1 cellular context compared by ENCODE assay signal in genomic region chr1:226121587-226122400, GRCh38.
TF ChIP-seq lines count a peak whose summit lies in the region.

No MANE protein-coding gene starts in this region.

TF ChIP-seq in HepG2, 621 proteins besides CTCF, POLR2A, EP300 and RAD21 (continued from another document and continues in another):
- TF ChIP-seq ZNF740 (CRISPR knock-in tag; IDR thresholded peaks at IDR 0.05): no peak
- TF ChIP-seq, protein P1, sequence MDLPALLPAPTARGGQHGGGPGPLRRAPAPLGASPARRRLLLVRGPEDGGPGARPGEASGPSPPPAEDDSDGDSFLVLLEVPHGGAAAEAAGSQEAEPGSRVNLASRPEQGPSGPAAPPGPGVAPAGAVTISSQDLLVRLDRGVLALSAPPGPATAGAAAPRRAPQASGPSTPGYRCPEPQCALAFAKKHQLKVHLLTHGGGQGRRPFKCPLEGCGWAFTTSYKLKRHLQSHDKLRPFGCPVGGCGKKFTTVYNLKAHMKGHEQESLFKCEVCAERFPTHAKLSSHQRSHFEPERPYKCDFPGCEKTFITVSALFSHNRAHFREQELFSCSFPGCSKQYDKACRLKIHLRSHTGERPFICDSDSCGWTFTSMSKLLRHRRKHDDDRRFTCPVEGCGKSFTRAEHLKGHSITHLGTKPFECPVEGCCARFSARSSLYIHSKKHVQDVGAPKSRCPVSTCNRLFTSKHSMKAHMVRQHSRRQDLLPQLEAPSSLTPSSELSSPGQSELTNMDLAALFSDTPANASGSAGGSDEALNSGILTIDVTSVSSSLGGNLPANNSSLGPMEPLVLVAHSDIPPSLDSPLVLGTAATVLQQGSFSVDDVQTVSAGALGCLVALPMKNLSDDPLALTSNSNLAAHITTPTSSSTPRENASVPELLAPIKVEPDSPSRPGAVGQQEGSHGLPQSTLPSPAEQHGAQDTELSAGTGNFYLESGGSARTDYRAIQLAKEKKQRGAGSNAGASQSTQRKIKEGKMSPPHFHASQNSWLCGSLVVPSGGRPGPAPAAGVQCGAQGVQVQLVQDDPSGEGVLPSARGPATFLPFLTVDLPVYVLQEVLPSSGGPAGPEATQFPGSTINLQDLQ (CRISPR knock-in tag; IDR thresholded peaks at IDR 0.05): no peak
- no peak for TF ChIP-seq ZNF256 (CRISPR knock-in tag; conservative IDR thresholded peaks at IDR 0.05)
- no peak for TF ChIP-seq CREM (IDR thresholded peaks at IDR 0.05)
- TF ChIP-seq CREM (CRISPR knock-in tag; IDR thresholded peaks at IDR 0.05): no peak
- TF ChIP-seq MTERF4 (CRISPR knock-in tag; IDR thresholded peaks at IDR 0.05): 0 out of 2 replicates have a peak, but pooled peaks have one; percentile 27
- TF ChIP-seq MXD4 (CRISPR knock-in tag; IDR thresholded peaks at IDR 0.05): 0 out of 2 replicates have a peak, but pooled peaks have one; percentile 18
- no peak for TF ChIP-seq KMT2A (CRISPR knock-in tag; IDR thresholded peaks at IDR 0.05)
- TF ChIP-seq PAXIP1 (CRISPR knock-in tag; conservative IDR thresholded peaks at IDR 0.05): no peak
- 0 out of 2 replicates have a peak, but pooled peaks have one; percentile 45 for TF ChIP-seq ZNF503 (CRISPR knock-in tag; IDR thresholded peaks at IDR 0.05)
- no peak for TF ChIP-seq ZNF724P (CRISPR knock-in tag; IDR thresholded peaks at IDR 0.05; ENCODE audit: borderline replicate concordance)
- no peak for TF ChIP-seq ZNF225 (CRISPR knock-in tag; IDR thresholded peaks at IDR 0.05)
- 0 out of 2 replicates have a peak, but pooled peaks have one; percentile 12 for TF ChIP-seq HOXA3 (CRISPR knock-in tag; IDR thresholded peaks at IDR 0.05)
- TF ChIP-seq ZNF75D (CRISPR knock-in tag; IDR thresholded peaks at IDR 0.05; ENCODE audit: borderline replicate concordance): no peak
- no peak for TF ChIP-seq RNF2 (conservative IDR thresholded peaks at IDR 0.05; ENCODE audit: low read depth)
- TF ChIP-seq CCDC6 (CRISPR knock-in tag; IDR thresholded peaks at IDR 0.05): peak; percentile 26
- no peak for TF ChIP-seq MTF2 (CRISPR knock-in tag; IDR thresholded peaks at IDR 0.05; ENCODE audit: borderline replicate concordance)
- TF ChIP-seq RBAK (CRISPR knock-in tag; IDR thresholded peaks at IDR 0.05): no peak
- TF ChIP-seq GMEB2 (CRISPR knock-in tag; IDR thresholded peaks at IDR 0.05; ENCODE audit: low read depth): no peak
- no peak for TF ChIP-seq PHB2 (IDR thresholded peaks at IDR 0.05; ENCODE audit: partially characterized antibody)
- TF ChIP-seq KLF13 (CRISPR knock-in tag; IDR thresholded peaks at IDR 0.05): no peak
- no peak for TF ChIP-seq ZNF251 (CRISPR knock-in tag; IDR thresholded peaks at IDR 0.05)
- TF ChIP-seq ZFY (CRISPR knock-in tag; IDR thresholded peaks at IDR 0.05): peak; percentile 83
- TF ChIP-seq GLMP (CRISPR knock-in tag; IDR thresholded peaks at IDR 0.05; ENCODE audit: borderline replicate concordance): no peak
- no peak for TF ChIP-seq U2AF2 (IDR thresholded peaks at IDR 0.05; ENCODE audit: low read depth, low read length)
- TF ChIP-seq, protein P2, sequence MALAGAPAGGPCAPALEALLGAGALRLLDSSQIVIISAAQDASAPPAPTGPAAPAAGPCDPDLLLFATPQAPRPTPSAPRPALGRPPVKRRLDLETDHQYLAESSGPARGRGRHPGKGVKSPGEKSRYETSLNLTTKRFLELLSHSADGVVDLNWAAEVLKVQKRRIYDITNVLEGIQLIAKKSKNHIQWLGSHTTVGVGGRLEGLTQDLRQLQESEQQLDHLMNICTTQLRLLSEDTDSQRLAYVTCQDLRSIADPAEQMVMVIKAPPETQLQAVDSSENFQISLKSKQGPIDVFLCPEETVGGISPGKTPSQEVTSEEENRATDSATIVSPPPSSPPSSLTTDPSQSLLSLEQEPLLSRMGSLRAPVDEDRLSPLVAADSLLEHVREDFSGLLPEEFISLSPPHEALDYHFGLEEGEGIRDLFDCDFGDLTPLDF (CRISPR knock-in tag; IDR thresholded peaks at IDR 0.05): peak; percentile 46; the same call in 1 of the 2 replicates
- TF ChIP-seq MNT (IDR thresholded peaks at IDR 0.05): no peak
- TF ChIP-seq KDM6A (CRISPR knock-in tag; IDR thresholded peaks at IDR 0.05; ENCODE audit: low read depth): no peak
- no peak for TF ChIP-seq ZNF121 (CRISPR knock-in tag; IDR thresholded peaks at IDR 0.05)
- no peak for TF ChIP-seq ZNF646 (CRISPR knock-in tag; IDR thresholded peaks at IDR 0.05)
- no peak for TF ChIP-seq ZNF362 (CRISPR knock-in tag; IDR thresholded peaks at IDR 0.05; ENCODE audit: borderline replicate concordance)
- peak; percentile 36; the same call in 1 of the 2 replicates for TF ChIP-seq TBX2 (CRISPR knock-in tag; IDR thresholded peaks at IDR 0.05; ENCODE audit: borderline replicate concordance)
- TF ChIP-seq ZNF747 (CRISPR knock-in tag; IDR thresholded peaks at IDR 0.05; ENCODE audit: borderline replicate concordance): 0 out of 2 replicates have a peak, but pooled peaks have one; percentile 53
- no peak for TF ChIP-seq TAF15 (IDR thresholded peaks at IDR 0.05; ENCODE audit: low read depth, low read length, poor library complexity, severe bottlenecking)
- TF ChIP-seq ZNF468 (CRISPR knock-in tag; IDR thresholded peaks at IDR 0.05): no peak
